In genomic region chr7:144568234-144568633, GRCh38 we compare ENCODE assay signal across 1 cellular context.
TF ChIP-seq lines count a peak whose summit lies in the region.

No MANE protein-coding gene starts in this region.

TF ChIP-seq in K562, 482 proteins besides CTCF, POLR2A, EP300 and RAD21 (continued from another document):
- TF ChIP-seq PBX2 (CRISPR knock-in tag; IDR thresholded peaks at IDR 0.05; ENCODE audit: low read depth) = no peak
- no peak for TF ChIP-seq PBX2 (tag; conservative IDR thresholded peaks at IDR 0.05; ENCODE audit: low read depth)
- TF ChIP-seq, protein P1, sequence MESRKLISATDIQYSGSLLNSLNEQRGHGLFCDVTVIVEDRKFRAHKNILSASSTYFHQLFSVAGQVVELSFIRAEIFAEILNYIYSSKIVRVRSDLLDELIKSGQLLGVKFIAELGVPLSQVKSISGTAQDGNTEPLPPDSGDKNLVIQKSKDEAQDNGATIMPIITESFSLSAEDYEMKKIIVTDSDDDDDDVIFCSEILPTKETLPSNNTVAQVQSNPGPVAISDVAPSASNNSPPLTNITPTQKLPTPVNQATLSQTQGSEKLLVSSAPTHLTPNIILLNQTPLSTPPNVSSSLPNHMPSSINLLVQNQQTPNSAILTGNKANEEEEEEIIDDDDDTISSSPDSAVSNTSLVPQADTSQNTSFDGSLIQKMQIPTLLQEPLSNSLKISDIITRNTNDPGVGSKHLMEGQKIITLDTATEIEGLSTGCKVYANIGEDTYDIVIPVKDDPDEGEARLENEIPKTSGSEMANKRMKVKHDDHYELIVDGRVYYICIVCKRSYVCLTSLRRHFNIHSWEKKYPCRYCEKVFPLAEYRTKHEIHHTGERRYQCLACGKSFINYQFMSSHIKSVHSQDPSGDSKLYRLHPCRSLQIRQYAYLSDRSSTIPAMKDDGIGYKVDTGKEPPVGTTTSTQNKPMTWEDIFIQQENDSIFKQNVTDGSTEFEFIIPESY (CRISPR knock-in tag; IDR thresholded peaks at IDR 0.05) = no peak
- peak; percentile 59 for TF ChIP-seq C11orf30 (IDR thresholded peaks at IDR 0.05; ENCODE audit: low read depth)
- peak; percentile 63 for TF ChIP-seq MAFG (tag; conservative IDR thresholded peaks at IDR 0.05)
- TF ChIP-seq FIP1L1 (IDR thresholded peaks at IDR 0.05; ENCODE audit: low read depth, low read length, poor library complexity, severe bottlenecking) = no peak
- TF ChIP-seq ZNF316 (IDR thresholded peaks at IDR 0.05) = peak; percentile 73
- TF ChIP-seq FOXK1 (CRISPR knock-in tag; IDR thresholded peaks at IDR 0.05; ENCODE audit: borderline replicate concordance) = no peak
- no peak for TF ChIP-seq RBM15 (IDR thresholded peaks at IDR 0.05; ENCODE audit: insufficient read depth, low read length)
- peak; percentile 71 for TF ChIP-seq MAFK (IDR thresholded peaks at IDR 0.05; ENCODE audit: low read length)
